In genomic region chr7:96655956-96656355, GRCh38 we compare ENCODE assay signal across 1 cellular context.
TF ChIP-seq lines count a peak whose summit lies in the region.

No MANE protein-coding gene starts in this region.

TF ChIP-seq in K562, 482 proteins besides CTCF, POLR2A, EP300 and RAD21:
- TF ChIP-seq HOXB6 (CRISPR knock-in tag; IDR thresholded peaks at IDR 0.05; ENCODE audit: borderline replicate concordance): no peak
- TF ChIP-seq ZNF395 (CRISPR knock-in tag; IDR thresholded peaks at IDR 0.05): no peak
- TF ChIP-seq BRD9 (IDR thresholded peaks at IDR 0.05; ENCODE audit: low read depth, partially characterized antibody): no peak
- no peak for TF ChIP-seq FUS (optimal IDR thresholded peaks at IDR 0.05; ENCODE audit: low read depth, low read length)
- no peak for TF ChIP-seq CHD1 (IDR thresholded peaks at IDR 0.05; ENCODE audit: low read length)
- TF ChIP-seq CREM (IDR thresholded peaks at IDR 0.05; ENCODE audit: low read depth): no peak
- no peak for TF ChIP-seq SRSF3 (IDR thresholded peaks at IDR 0.05; ENCODE audit: insufficient read depth, low read length)
- TF ChIP-seq HMGN3 (IDR thresholded peaks at IDR 0.05; ENCODE audit: borderline replicate concordance, extremely low read depth, insufficient read length, low read depth, low read length): no peak
